22 cellular contexts compared by ENCODE assay signal in genomic region chr1:1764876-1765478, GRCh38. TPM values are rescaled to one million over a fixed set of nuclear protein-coding genes. Genes with fewer than 3 reads are reported as not detected.
DNase-seq lines count a peak whose midpoint lies in the region; ATAC-seq lines count a peak whose summit lies in the region.
"Had no signal": no experiment of that assay in that cellular context is flagged by ENCODE, and none has a peak within 500 bp of the region (broad histone marks: within the 10 kb centered on the region; RNA-seq: fewer than 3 reads in every experiment).

No MANE protein-coding gene starts in this region.

- ATAC-seq in left lobe of liver (peak; percentile 16), HG03460 (IDR thresholded peaks at IDR 0.05; ENCODE audit: unreplicated experiment) (no peak)
- ATAC-seq: activated CD8-positive, alpha-beta T cell treated with anti-CD3 and anti-CD28 coated beads, Interleukin-2, amount 10 ng/mL, durations not matched to agents 7 days and 5 days; CD8-positive, alpha-beta T cell; foreskin keratinocyte; stimulated activated memory B cell treated with anti-CD40 and anti-IgM and Interleukin-4, amounts not matched to agents 10 μg/mL and 1 μg/mL and 100 μg/mL, for 72 hours had no signal

- DNase-seq in MV-4-11 (lab: John Stamatoyannopoulos, UW): peak; percentile 59
- peak; percentile 23 for DNase-seq in SIG-M5 (lab: John Stamatoyannopoulos, UW)
- no peak for DNase-seq in left lobe of liver (ENCODE audit: low spot score)
- DNase-seq in NCI-H1105 treated with DMSO at 0.1 percent for 48 hours (lab: John Stamatoyannopoulos, UW): no peak
- DNase-seq in DMS114 treated with DMSO at 0.1 percent for 48 hours (lab: John Stamatoyannopoulos, UW; ENCODE audit: unreplicated experiment): no peak
- DNase-seq in T-helper 1 cell: no peak
- DNase-seq: activated CD8-positive, alpha-beta T cell treated with anti-CD3 and anti-CD28 coated beads, Interleukin-2, amount 10 ng/mL, durations not matched to agents 7 days and 5 days; activated gamma-delta T cell treated with Interleukin-2 at 50 U/mL for 16 hours; activated T-cell treated with anti-CD3 and anti-CD28 coated beads, Interleukin-2, amount 50 U/mL, for 1 hour; CD8-positive, alpha-beta T cell; DMS53; effector memory CD4-positive, alpha-beta T cell; foreskin keratinocyte; GDM1; immature natural killer cell; natural killer cell; NCI-H1048; NCI-H187; NCI-H526; stimulated activated CD4-positive, alpha-beta T cell treated with anti-CD3 and anti-CD28 coated beads, Interleukin-4, amount 100 ng/mL, for 1 hour had no signal

RNA-seq across cellular contexts. Expression of gene NADK, which starts 13.3 kb away (rescaled TPM):
- 136 TPM for total RNA-seq in left lobe of liver

RNA-seq across cellular contexts. Expression of gene CDK11A, which starts 40.8 kb away (rescaled TPM):
- total RNA-seq in left lobe of liver: 13.6 TPM

Comparison
In these comparisons a context has a peak if more than half of its experiments do, and no peak if none do; other contexts are left out.
1. DNase-seq: peak in MV-4-11 (single experiment) and SIG-M5 (single experiment); none in left lobe of liver (single experiment), NCI-H1105 treated with DMSO at 0.1 percent for 48 hours (single experiment), DMS114 treated with DMSO at 0.1 percent for 48 hours (single experiment) and T-helper 1 cell (0 of 5).